In genomic region chr12:76102-76501, GRCh38 we compare ENCODE assay signal across 9 cellular contexts. TPM values are rescaled to one million over a fixed set of nuclear protein-coding genes. Genes with fewer than 3 reads are reported as not detected.
A peak's percentile ranks its signal among the peaks of the same experiment; 100 is the strongest.
DNase-seq lines count a peak whose midpoint lies in the region; ATAC-seq, FAIRE-seq and TF ChIP-seq lines count a peak whose summit lies in the region.
"Not testable (repeated sequence)": the region's sequence is repeated elsewhere in the genome, so short reads cannot be mapped to it uniquely, and the experiment has no call there.
"Had no signal": no experiment of that assay in that cellular context is flagged by ENCODE, and none has a peak within 500 bp of the region (broad histone marks: within the 10 kb centered on the region; RNA-seq: fewer than 3 reads in every experiment).

No MANE protein-coding gene starts in this region.

- not testable (repeated sequence) for H3K36me3 ChIP-seq in HepG2 (replicated peaks in 1 of 2; ENCODE audit: control insufficient read depth in 1 of 2, insufficient read depth in 2 of 2, low read length in 2 of 2)

- not testable (repeated sequence) for H3K4me2 ChIP-seq in H9 (ENCODE audit: insufficient read depth, insufficient read length, low read length); HepG2 (ENCODE audit: low read depth, low read length)

- WGBS in H9 (ENCODE audit: extremely low coverage, insufficient read length, low lambda C conversion rate), result no CpG with 5 or more reads among the region's 10 CpGs
- WGBS in HepG2 (ENCODE audit: low lambda C conversion rate), result 47% methylated on average over 10 of the region's 10 CpGs

- POLR2A ChIA-PET in HepG2 (lab: Yijun Ruan, JAX), result not testable (repeated sequence)

- DNase-seq in H9 (peak; percentile 24), coronary artery (ENCODE audit: low spot score) (peak; percentile 52), cardiac septum (ENCODE audit: low spot score) (peak; percentile 41)
- DNase-seq in HTR-8/SVneo (ENCODE audit: insufficient read length, low spot score); HepG2 (ENCODE audit: low spot score); urothelium cell line (ENCODE audit: low spot score): not testable (repeated sequence)

- peak; percentile 20; the same call in 2 of the 3 replicates for ATAC-seq in HepG2

- H3K9ac ChIP-seq in H9 (ENCODE audit: extremely low read depth, insufficient read length, low read length); HepG2 (ENCODE audit: insufficient read depth, low read depth, low read length): not testable (repeated sequence)

- TF ChIP-seq POLR2A in HepG2 (IDR thresholded peaks at IDR 0.05; ENCODE audit: insufficient read depth in 1 of 2, low read depth in 2 of 2, low read length in 2 of 2), result not testable (repeated sequence)

- in situ Hi-C loops in HepG2 (cut with HindIII; ENCODE audit: extremely low pct_ligation_motif_present, low pct_unique_long_range_greater_than_20kb), result not testable (repeated sequence)

- H2BK5ac ChIP-seq in H9 (ENCODE audit: insufficient read length, low read length), result not testable (repeated sequence)

- not testable (repeated sequence) for H3K79me1 ChIP-seq in H9 (ENCODE audit: insufficient read depth, low read depth, low read length, poor library complexity, severe bottlenecking)

- H2BK20ac ChIP-seq in H9 (ENCODE audit: low read depth, low read length, poor library complexity, severe bottlenecking), result not testable (repeated sequence)

- not testable (repeated sequence) for H3K4ac ChIP-seq in H9 (ENCODE audit: low read depth, low read length)

- not testable (repeated sequence) for H3K4me3 Mint-ChIP-seq in H9
- peak overlapping the region in 2 of 3 experiments; percentile 12 to 16 for H3K4me3 Mint-ChIP-seq in nephron

- BruUV-seq in HepG2 (replicated peaks; lab: Mats Ljungman, UMichigan), result not testable (repeated sequence)

- H3T11ph ChIP-seq in H9 (ENCODE audit: low read length), result not testable (repeated sequence)

- H3K18ac ChIP-seq in H9 (ENCODE audit: insufficient read length, low read depth, low read length), result not testable (repeated sequence)

- not testable (repeated sequence) for H3K9me3 Mint-ChIP-seq in H9, nephron

- not testable (repeated sequence) for H3K56ac ChIP-seq in H9 (ENCODE audit: insufficient read length, low read depth, low read length)

- H3K27me3 Mint-ChIP-seq in H9 (ENCODE audit: low read depth) (peaks cover 64% of the 10 kb centered on the region), nephron (ENCODE audit: low read depth) (peaks cover 79% of the 10 kb centered on the region)

- H3K4me1 ChIP-seq in H9 (ENCODE audit: insufficient read depth, low read length); HepG2 (ENCODE audit: insufficient read depth, low read length): not testable (repeated sequence)

- H3K23ac ChIP-seq in H9 (ENCODE audit: insufficient read length, low read depth, low read length), result not testable (repeated sequence)

- H2BK120ac ChIP-seq in H9 (ENCODE audit: low read depth, low read length, poor library complexity, severe bottlenecking), result not testable (repeated sequence)

- not testable (repeated sequence) for H3K27ac Mint-ChIP-seq in H9, nephron

- not testable (repeated sequence) for H3K9me3 ChIP-seq in H9 (ENCODE audit: control insufficient read depth, low read depth, low read length); HepG2 (ENCODE audit: low read length)

- not testable (repeated sequence) for H2BK12ac ChIP-seq in H9 (ENCODE audit: insufficient read length, low read depth, low read length)

- not testable (repeated sequence) for TF ChIP-seq EP300 in HepG2 (IDR thresholded peaks at IDR 0.05; ENCODE audit: low read depth in 2 of 2, low read length in 2 of 2); HepG2 (CRISPR knock-in tag; IDR thresholded peaks at IDR 0.05; ENCODE audit: borderline replicate concordance)

- H3K14ac ChIP-seq in H9 (ENCODE audit: insufficient read depth, low read length), result not testable (repeated sequence)

- not testable (repeated sequence) for H2AK5ac ChIP-seq in H9 (ENCODE audit: insufficient read length, low read length)

- not testable (repeated sequence) for H4K5ac ChIP-seq in H9 (ENCODE audit: insufficient read length, low read depth, low read length)

- CTCF ChIA-PET in HepG2 (lab: Yijun Ruan, JAX; ENCODE audit: low intra/inter-chr PET ratio, low total read pairs), result not testable (repeated sequence)

- H4K8ac ChIP-seq in H9 (replicated peaks; ENCODE audit: insufficient read length, low read depth, low read length), result not testable (repeated sequence)

- H4K20me1 ChIP-seq in H9 (ENCODE audit: control insufficient read depth, insufficient read depth, insufficient read length); HepG2 (ENCODE audit: insufficient read depth, low read length): not testable (repeated sequence)

- intact Hi-C loops in cardiac septum (cut with DNase I); HepG2 (cut with micrococcal nuclease; ENCODE audit: unreplicated experiment): not testable (repeated sequence)

- not testable (repeated sequence) for H3K23me2 ChIP-seq in H9 (ENCODE audit: insufficient read length, low read depth, low read length, poor library complexity, severe bottlenecking)

- H2BK15ac ChIP-seq in H9 (ENCODE audit: low read depth, low read length), result not testable (repeated sequence)

- not testable (repeated sequence) for H3K27ac ChIP-seq in H9 (ENCODE audit: insufficient read length, low read depth, low read length); coronary artery; HepG2 (ENCODE audit: extremely low read length, insufficient read depth, low read length)

- not testable (repeated sequence) for H3K27me3 ChIP-seq in H9 (ENCODE audit: insufficient read depth, low read length)
- H3K27me3 ChIP-seq in HepG2 (ENCODE audit: control insufficient read depth in 1 of 2, insufficient read depth in 2 of 2, low read length in 2 of 2), result peaks cover 1 to 27% of the 10 kb centered on the region in 2 experiments; a peak in 2 of 5 replicates

- not testable (repeated sequence) for TF ChIP-seq CTCF in H9 (conservative IDR thresholded peaks at IDR 0.05); coronary artery (IDR thresholded peaks at IDR 0.05); HepG2 (CRISPR knock-in tag; IDR thresholded peaks at IDR 0.05); nephron (IDR thresholded peaks at IDR 0.05; ENCODE audit: unreplicated experiment in 3 of 3)

- H2AFZ ChIP-seq in H9 (ENCODE audit: low read length); HepG2 (ENCODE audit: low read length): not testable (repeated sequence)

- not testable (repeated sequence) for H3K79me2 ChIP-seq in H9 (ENCODE audit: insufficient read depth, low read length); HepG2 (ENCODE audit: insufficient read depth, low read length)

- H3K4me3 ChIP-seq in coronary artery; HepG2 (replicated peaks in 1 of 3; ENCODE audit: insufficient read depth in 1 of 3, low read depth in 2 of 3, low read length in 3 of 3): not testable (repeated sequence)

- not testable (repeated sequence) for TF ChIP-seq RAD21 in HepG2 (CRISPR knock-in tag; IDR thresholded peaks at IDR 0.05)

- H3K4me1 Mint-ChIP-seq in H9 (peaks cover 9 to 14% of the 10 kb centered on the region in 2 experiments; a peak in 3 of 4 replicates), nephron (peaks cover 18% of the 10 kb centered on the region)

- peak; percentile 80 for FAIRE-seq in HTR-8/SVneo (lab: Jason Lieb, UNC)
- not testable (repeated sequence) for FAIRE-seq in HepG2 (lab: Jason Lieb, UNC)
- peak; percentile 85 for FAIRE-seq in urothelium cell line (lab: Jason Lieb, UNC)

- not testable (repeated sequence) for H4K91ac ChIP-seq in H9 (ENCODE audit: insufficient read length, low read depth, low read length)

- H3K36me3 Mint-ChIP-seq in H9 (ENCODE audit: insufficient read depth in 1 of 3, low read depth in 3 of 3); nephron (ENCODE audit: low read depth): not testable (repeated sequence)

RNA-seq across cellular contexts. Expression of gene IQSEC3, which starts 9.5 kb away (rescaled TPM):
- 0.50 and 0.55 TPM in 2 replicates for total RNA-seq in H9 (2021)
- 0.86 TPM for total RNA-seq in cardiac septum
- total RNA-seq in HepG2 (2016; rRNA removed; fragmentation: Illumina TruSeq; extraction: Trizol), result not detected in 2 replicates
- not detected in 2 replicates for total RNA-seq in HepG2 (2016; cell fraction: cytosol; rRNA removed; fragmentation: Illumina TruSeq; extraction: Trizol; ENCODE audit: low read depth)
- total RNA-seq in HepG2 (2016; cell fraction: insoluble cytoplasmic fraction; rRNA removed; fragmentation: Illumina TruSeq; extraction: Trizol), result not detected in 2 replicates
- not detected in 2 replicates for total RNA-seq in HepG2 (2016; cell fraction: membrane; rRNA removed; fragmentation: Illumina TruSeq; extraction: Trizol)
- total RNA-seq in HepG2 (2016; cell fraction: nucleus; rRNA removed; fragmentation: Illumina TruSeq; extraction: Trizol), result not detected in 2 replicates
- polyA plus RNA-seq in HepG2 (2011; rRNA removed), result not detected in 2 replicates
- polyA plus RNA-seq in HepG2 (2011; cell fraction: cytosol; rRNA removed), result not detected in 2 replicates
- polyA plus RNA-seq in HepG2 (2011; cell fraction: nucleus; rRNA removed), result not detected in 2 replicates
- not detected in 2 replicates for polyA plus RNA-seq in HepG2 (2012)
- not detected in 2 replicates for polyA plus RNA-seq in HepG2 (2016; cell fraction: cytosol; fragmentation: Illumina TruSeq; extraction: Trizol; ENCODE audit: low read depth)
- polyA plus RNA-seq in HepG2 (2016; cell fraction: insoluble cytoplasmic fraction; fragmentation: Illumina TruSeq; extraction: Trizol; ENCODE audit: low read depth), result not detected in 2 replicates
- not detected in 2 replicates for polyA plus RNA-seq in HepG2 (2016; cell fraction: membrane; fragmentation: Illumina TruSeq; extraction: Trizol; ENCODE audit: low read depth)
- polyA plus RNA-seq in HepG2 (2016; cell fraction: nucleus; fragmentation: Illumina TruSeq; extraction: Trizol; ENCODE audit: insufficient read depth, low read depth), result not detected in 2 replicates
- not detected in 2 replicates for polyA minus RNA-seq in HepG2 (2011; rRNA and poly(A)+ RNA removed; ENCODE audit: low replicate concordance)
- polyA minus RNA-seq in HepG2 (2011; cell fraction: cytosol; rRNA and poly(A)+ RNA removed), result not detected in 2 replicates
- not detected in 2 replicates for polyA minus RNA-seq in HepG2 (2011; cell fraction: nucleus; rRNA and poly(A)+ RNA removed)
- total RNA-seq: Calu3 had no signal
- polyA plus RNA-seq: BJ had no signal
